17 cellular contexts compared by ENCODE assay signal in the genomic region with DNA sequence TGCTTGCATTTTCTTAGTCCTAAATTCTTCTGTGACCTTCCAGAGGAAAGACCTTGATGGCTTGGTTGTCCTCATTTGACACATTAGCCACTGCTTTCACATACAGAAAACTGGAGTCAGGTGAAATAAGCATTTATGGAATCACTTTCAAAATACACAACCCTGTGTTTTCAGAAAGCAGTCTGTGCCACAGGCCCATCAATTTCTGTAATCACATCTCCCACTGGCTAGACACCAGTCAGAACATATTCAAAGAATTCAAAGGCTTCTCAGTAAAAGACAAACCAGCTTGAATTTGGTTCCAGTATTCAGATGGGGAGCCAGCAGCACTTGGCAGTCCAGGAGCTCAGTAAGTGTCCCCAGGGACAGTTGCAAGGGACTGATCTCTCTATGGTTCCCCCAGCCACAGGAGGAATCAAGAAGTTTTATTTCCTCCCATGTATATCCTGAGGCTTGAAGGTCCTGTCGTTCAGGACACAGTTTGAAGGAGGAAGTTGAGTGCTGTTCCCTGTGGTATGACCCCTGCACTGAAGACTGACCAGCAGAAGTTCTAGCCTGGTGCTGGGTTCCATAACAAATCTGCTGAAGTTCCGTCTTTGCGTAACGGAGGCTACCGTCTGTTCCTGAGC.
DNase-seq lines count a peak whose midpoint lies in the region; ATAC-seq and TF ChIP-seq lines count a peak whose summit lies in the region.
"Had no signal": no experiment of that assay in that cellular context is flagged by ENCODE, and none has a peak within 500 bp of the region (broad histone marks: within the 10 kb centered on the region; RNA-seq: fewer than 3 reads in every experiment).

No MANE protein-coding gene starts in this region.

- no peak overlapping the region for H3K4me3 Mint-ChIP-seq in CD4-positive, CD25-positive, alpha-beta regulatory T cell
- no peak overlapping the region for H3K4me3 Mint-ChIP-seq in activated CD8-positive, alpha-beta T cell treated with anti-CD3 and anti-CD28 coated beads, Interleukin-2, amount 10 ng/mL, durations not matched to agents 7 days and 5 days
- H3K4me3 Mint-ChIP-seq: brain had no signal

- no peak for ATAC-seq in CD4-positive, CD25-positive, alpha-beta regulatory T cell (ENCODE audit: low read depth in 2 of 2)
- no peak for ATAC-seq in activated CD8-positive, alpha-beta T cell treated with anti-CD3 and anti-CD28 coated beads, Interleukin-2, amount 10 ng/mL, durations not matched to agents 7 days and 5 days

- H3K9me3 ChIP-seq in CD4-positive, CD25-positive, alpha-beta regulatory T cell (ENCODE audit: control insufficient read depth in 2 of 2, low read length in 2 of 2), result peaks cover 0 to 5% of the 10 kb centered on the region in 2 experiments
- H3K9me3 ChIP-seq in PC-9 (ENCODE audit: insufficient read depth, low read depth), result no peaks in the 10 kb centered on the region

- H3K9me3 Mint-ChIP-seq in CD4-positive, CD25-positive, alpha-beta regulatory T cell, result peaks cover 0 to 6% (median 4%) of the 10 kb centered on the region in 7 donors
- H3K9me3 Mint-ChIP-seq in activated CD8-positive, alpha-beta T cell treated with anti-CD3 and anti-CD28 coated beads, Interleukin-2, amount 10 ng/mL, durations not matched to agents 7 days and 5 days (ENCODE audit: insufficient read depth), result peaks cover 4% of the 10 kb centered on the region

- peaks cover 26% of the 10 kb centered on the region for H3F3A ChIP-seq in PC-9 (ENCODE audit: insufficient read depth, low read depth)

- no peaks in the 10 kb centered on the region for H3K27me3 ChIP-seq in CD4-positive, CD25-positive, alpha-beta regulatory T cell (ENCODE audit: control insufficient read depth, insufficient read depth, low read length)
- H3K27me3 ChIP-seq in PC-9 (ENCODE audit: insufficient read depth, low read depth), result no peaks in the 10 kb centered on the region

- CTCF ChIA-PET in PC-9 (lab: Charles Lee), result no interaction called here
- CTCF ChIA-PET in activated CD8-positive, alpha-beta T cell treated with anti-CD3 and anti-CD28 coated beads, Interleukin-2, amount 10 ng/mL, durations not matched to agents 7 days and 5 days (lab: Charles Lee), result interaction anchor here (0.9 kb wide), 1 partner anchor 62 kb away, joined by 3 read pairs; no protein-coding TSS in a partner anchor

- intact Hi-C loops in PC-9 (cut with micrococcal nuclease; ENCODE audit: unreplicated experiment), result loop anchor here (2.0 to 5.0 kb wide), 2 partner anchors 90 to 383 kb away; no protein-coding TSS in a partner anchor

- DNase-seq in CD4-positive, CD25-positive, alpha-beta regulatory T cell, result no peak
- no peak for DNase-seq in PC-9
- peak; percentile 25 for DNase-seq in germinal center (ENCODE audit: low spot score)
- peak; percentile 7 for DNase-seq in putamen (ENCODE audit: low spot score)
- no peak for DNase-seq in NCI-H1048 (lab: John Stamatoyannopoulos, UW)
- no peak for DNase-seq in NCI-H524 (lab: John Stamatoyannopoulos, UW)
- DNase-seq in activated CD8-positive, alpha-beta T cell treated with anti-CD3 and anti-CD28 coated beads, Interleukin-2, amount 10 ng/mL, durations not matched to agents 7 days and 5 days, result no peak
- DNase-seq: activated CD4-positive, alpha-beta T cell treated with anti-CD3 and anti-CD28 coated beads, Interleukin-2, amount 50 U/mL, for 4 hours; DND-41; effector CD4-positive, alpha-beta T cell; NCI-H2029 treated with DMSO at 0.1 percent for 48 hours; NCI-H774; SIG-M5; stimulated activated CD4-positive, alpha-beta T cell treated with anti-CD3 and anti-CD28 coated beads, Interleukin-12 subunit alpha, Interleukin-12 subunit beta, amount 100 ng/mL, for 4 hours; T1000 had no signal

- H3K9me2 ChIP-seq in PC-9 (ENCODE audit: insufficient read depth), result no peaks in the 10 kb centered on the region

- no peak for TF ChIP-seq CTCF in PC-9 (conservative IDR thresholded peaks at IDR 0.05)

- H3K4me1 Mint-ChIP-seq in CD4-positive, CD25-positive, alpha-beta regulatory T cell, result peaks cover 0 to 19% (median 7%) of the 10 kb centered on the region in 4 donors
- H3K4me1 Mint-ChIP-seq in activated CD8-positive, alpha-beta T cell treated with anti-CD3 and anti-CD28 coated beads, Interleukin-2, amount 10 ng/mL, durations not matched to agents 7 days and 5 days (ENCODE audit: low read depth), result peaks cover 14% of the 10 kb centered on the region

- no peaks in the 10 kb centered on the region for H4K20me1 ChIP-seq in PC-9 (ENCODE audit: insufficient read depth)

- peak overlapping the region in 2 of 3 donors; percentile 39 to 64 for H3K27ac Mint-ChIP-seq in CD4-positive, CD25-positive, alpha-beta regulatory T cell
- no peak overlapping the region for H3K27ac Mint-ChIP-seq in activated CD8-positive, alpha-beta T cell treated with anti-CD3 and anti-CD28 coated beads, Interleukin-2, amount 10 ng/mL, durations not matched to agents 7 days and 5 days
- H3K27ac Mint-ChIP-seq: brain had no signal

- H3K4me3 ChIP-seq in CD4-positive, CD25-positive, alpha-beta regulatory T cell (ENCODE audit: low read depth, low read length), result no peak overlapping the region
- H3K4me3 ChIP-seq in PC-9, result no peak overlapping the region

- peaks cover 4% of the 10 kb centered on the region for H3K36me3 Mint-ChIP-seq in CD4-positive, CD25-positive, alpha-beta regulatory T cell
- peaks cover 11% of the 10 kb centered on the region for H3K36me3 Mint-ChIP-seq in activated CD8-positive, alpha-beta T cell treated with anti-CD3 and anti-CD28 coated beads, Interleukin-2, amount 10 ng/mL, durations not matched to agents 7 days and 5 days (ENCODE audit: low read depth)
- H3K36me3 Mint-ChIP-seq: brain had no signal

- POLR2A ChIA-PET in PC-9 (lab: Charles Lee; ENCODE audit: unreplicated experiment), result interaction anchor here (0.7 kb wide), 1 partner anchor 210 kb away, joined by 6 read pairs; no protein-coding TSS in a partner anchor
- POLR2A ChIA-PET in activated CD8-positive, alpha-beta T cell treated with anti-CD3 and anti-CD28 coated beads, Interleukin-2, amount 10 ng/mL, durations not matched to agents 7 days and 5 days (lab: Charles Lee), result no interaction called here

- H3K36me3 ChIP-seq in CD4-positive, CD25-positive, alpha-beta regulatory T cell (ENCODE audit: control insufficient read depth, insufficient read depth, low read length), result no peaks in the 10 kb centered on the region
- no peaks in the 10 kb centered on the region for H3K36me3 ChIP-seq in PC-9 (ENCODE audit: low read depth)

- H3K27ac ChIP-seq in CD4-positive, CD25-positive, alpha-beta regulatory T cell (ENCODE audit: insufficient read depth, low read length, poor library complexity, severe bottlenecking), result no peak overlapping the region
- peak overlapping the region; percentile 92 for H3K27ac ChIP-seq in PC-9
- H3K27ac ChIP-seq: C4-2B had no signal

- no peak overlapping the region for H2AFZ ChIP-seq in PC-9

- no peaks in the 10 kb centered on the region for H3K4me1 ChIP-seq in CD4-positive, CD25-positive, alpha-beta regulatory T cell (ENCODE audit: control insufficient read depth, insufficient read depth, low read length, poor library complexity, severe bottlenecking)
- H3K4me1 ChIP-seq in PC-9 (replicated peaks; ENCODE audit: insufficient read depth), result peaks cover 30% of the 10 kb centered on the region

- no peaks in the 10 kb centered on the region for H3K27me3 Mint-ChIP-seq in CD4-positive, CD25-positive, alpha-beta regulatory T cell
- H3K27me3 Mint-ChIP-seq in activated CD8-positive, alpha-beta T cell treated with anti-CD3 and anti-CD28 coated beads, Interleukin-2, amount 10 ng/mL, durations not matched to agents 7 days and 5 days (ENCODE audit: low read depth), result no peaks in the 10 kb centered on the region

- H3K79me2 ChIP-seq in PC-9 (ENCODE audit: low read depth), result no peaks in the 10 kb centered on the region

- no TSS peak for BruUV-seq in PC-9 (replicated peaks; lab: Mats Ljungman, UMichigan)

- peak overlapping the region; percentile 59 for H3K4me2 ChIP-seq in PC-9

Comparison
In these comparisons a context has a peak if more than half of its experiments do, and no peak if none do; other contexts are left out.
1. DNase-seq: peak in germinal center (single experiment) and putamen (single experiment); none in CD4-positive, CD25-positive, alpha-beta regulatory T cell (0 of 3), PC-9 (0 of 2), NCI-H1048 (single experiment), NCI-H524 (0 of 2) and activated CD8-positive, alpha-beta T cell treated with anti-CD3 and anti-CD28 coated beads, Interleukin-2, amount 10 ng/mL, durations not matched to agents 7 days and 5 days (single experiment).